In the genomic region with DNA sequence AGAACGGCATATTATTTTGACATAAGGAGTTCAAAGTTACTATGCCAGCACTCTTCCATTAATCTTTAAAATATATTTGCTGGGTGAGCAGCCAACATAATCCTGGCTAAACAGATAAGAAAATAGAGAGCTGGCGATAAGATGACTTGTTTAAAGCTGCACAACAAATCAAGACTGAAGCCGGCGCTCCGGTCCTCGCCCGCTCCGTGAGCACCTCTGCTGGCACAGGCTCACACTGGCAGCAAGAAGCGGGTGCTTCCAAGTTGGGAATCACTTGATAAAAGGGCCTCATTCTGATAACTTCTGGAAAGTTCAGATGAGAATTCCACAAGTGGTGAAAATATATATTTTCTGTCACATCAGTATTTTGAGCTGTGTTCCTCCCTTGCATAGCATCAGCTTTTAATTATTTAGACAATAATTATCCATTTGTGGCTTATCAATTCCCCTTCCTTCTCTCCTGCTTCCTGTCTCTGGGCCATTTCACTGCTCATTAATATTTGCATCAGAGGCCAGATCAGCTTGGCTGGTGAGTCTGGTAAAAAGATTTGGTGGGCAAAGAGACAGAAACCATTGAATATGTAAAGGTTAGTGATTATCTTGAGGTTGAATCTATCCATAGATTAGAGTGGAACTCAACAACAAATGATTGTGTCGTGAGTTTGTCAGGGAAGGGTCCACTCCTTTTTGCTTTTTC, we compare ENCODE assay signal across 17 cellular contexts.
DNase-seq lines count a peak whose midpoint lies in the region; ATAC-seq and TF ChIP-seq lines count a peak whose summit lies in the region.
"Had no signal": no experiment of that assay in that cellular context is flagged by ENCODE, and none has a peak within 500 bp of the region (broad histone marks: within the 10 kb centered on the region; RNA-seq: fewer than 3 reads in every experiment).

No MANE protein-coding gene starts in this region.

- no peaks in the 10 kb centered on the region for H3K9me3 Mint-ChIP-seq in Calu3 (ENCODE audit: low read depth, unreplicated experiment)
- no peaks in the 10 kb centered on the region for H3K9me3 Mint-ChIP-seq in progenitor cell of endocrine pancreas (ENCODE audit: low read depth)

- peak overlapping the region in 1 of 2 experiments; percentile 19; a peak in 2 of 4 replicates for H3K4me3 ChIP-seq in SK-N-SH (ENCODE audit: low read depth in 2 of 2, low read length in 1 of 2)
- H3K4me3 ChIP-seq: GM23248, HAP-1, PC-9 had no signal

- CTCF ChIA-PET in Calu3 (lab: Charles Lee) (no interaction called here), SK-N-SH (lab: Yijun Ruan, JAX) (interaction anchor here (1.3 to 2.8 kb wide), 4 partner anchors 12 to 46 kb away, joined by 3 to 14 read pairs (median 4); no protein-coding TSS in a partner anchor)

- H2AFZ ChIP-seq in SK-N-SH (ENCODE audit: low read depth), result peak overlapping the region; percentile 85
- H2AFZ ChIP-seq: GM23248, PC-9 had no signal

- H3K9me3 ChIP-seq in SK-N-SH, result no peaks in the 10 kb centered on the region
- H3K9me3 ChIP-seq: HAP-1 had no signal

- TF ChIP-seq EP300 in SK-N-SH (IDR thresholded peaks at IDR 0.05; ENCODE audit: borderline replicate concordance in 1 of 2, low read depth in 1 of 2, low read length in 1 of 2), result peak in 1 of 2 experiments; percentile 96; a peak in 2 of 4 replicates

- H3K9ac ChIP-seq in SK-N-SH, result no peak overlapping the region
- H3K9ac ChIP-seq: GM23248, KMS-11 had no signal

- H3K4me1 Mint-ChIP-seq in Calu3 (ENCODE audit: low read depth, unreplicated experiment) (no peaks in the 10 kb centered on the region), progenitor cell of endocrine pancreas (ENCODE audit: low read depth) (peaks cover 11% of the 10 kb centered on the region)

- no peak for TF ChIP-seq CTCF in Calu3 (IDR thresholded peaks at IDR 0.05; ENCODE audit: unreplicated experiment)
- TF ChIP-seq CTCF in SK-N-SH (IDR thresholded peaks at IDR 0.05), result no peak; the same call in 1 of the 2 replicates
- peak; percentile 41 for TF ChIP-seq CTCF in foreskin keratinocyte (conservative IDR thresholded peaks at IDR 0.05)
- TF ChIP-seq CTCF in progenitor cell of endocrine pancreas (IDR thresholded peaks at IDR 0.05; ENCODE audit: unreplicated experiment), result no peak

- H3K27me3 Mint-ChIP-seq in Calu3 (ENCODE audit: unreplicated experiment) (no peaks in the 10 kb centered on the region), progenitor cell of endocrine pancreas (peaks cover 3% of the 10 kb centered on the region)

- ATAC-seq in foreskin keratinocyte (peak; percentile 88), HG02763 (IDR thresholded peaks at IDR 0.05; ENCODE audit: unreplicated experiment) (no peak), GM21737 (IDR thresholded peaks at IDR 0.05; ENCODE audit: unreplicated experiment) (no peak)

- no peaks in the 10 kb centered on the region for H3K36me3 ChIP-seq in SK-N-SH (replicated peaks in 1 of 2; ENCODE audit: control insufficient read depth in 1 of 2, insufficient read depth in 2 of 2, low read length in 1 of 2)
- H3K36me3 ChIP-seq: HAP-1 had no signal

- H3K36me3 Mint-ChIP-seq in Calu3 (ENCODE audit: insufficient read depth, unreplicated experiment), result no peaks in the 10 kb centered on the region
- H3K36me3 Mint-ChIP-seq in progenitor cell of endocrine pancreas (ENCODE audit: insufficient read depth), result no peaks in the 10 kb centered on the region

- intact Hi-C loops in Calu3 (cut with micrococcal nuclease; ENCODE audit: unreplicated experiment), result no loop called here

- WGBS in SK-N-SH (ENCODE audit: low lambda C conversion rate), result 34% methylated on average over 10 of the region's 10 CpGs

- H3K79me2 ChIP-seq in SK-N-SH (ENCODE audit: insufficient read depth), result no peaks in the 10 kb centered on the region

- no peaks in the 10 kb centered on the region for H4K20me1 ChIP-seq in SK-N-SH (ENCODE audit: insufficient read depth)

- H3K27me3 ChIP-seq in SK-N-SH (ENCODE audit: insufficient read depth) (no peaks in the 10 kb centered on the region), foreskin keratinocyte (no peaks in the 10 kb centered on the region)

- peak; percentile 47 for TF ChIP-seq RAD21 in SK-N-SH (IDR thresholded peaks at IDR 0.05; ENCODE audit: low read length)

- H3K4me3 Mint-ChIP-seq in Calu3 (ENCODE audit: low read depth, unreplicated experiment), result no peak overlapping the region
- no peak overlapping the region for H3K4me3 Mint-ChIP-seq in progenitor cell of endocrine pancreas (ENCODE audit: low read depth)

- BruUV-seq in Calu3 (replicated peaks; lab: Mats Ljungman, UMichigan), result no TSS peak

- H3K27ac Mint-ChIP-seq in Calu3 (ENCODE audit: unreplicated experiment) (no peak overlapping the region), progenitor cell of endocrine pancreas (peak overlapping the region; percentile 3)

- no peaks in the 10 kb centered on the region for H3K9me2 ChIP-seq in SK-N-SH

- DNase-seq in Calu3 (peak; percentile 1), SK-N-SH (peak; percentile 46), foreskin keratinocyte (peak in 1 of 2 donors; percentile 20), progenitor cell of endocrine pancreas (ENCODE audit: low spot score, unreplicated experiment) (no peak)
- no peak for DNase-seq in activated naive CD4-positive, alpha-beta T cell (lab: John Stamatoyannopoulos, UW)
- DNase-seq: C1 segment of cervical spinal cord, DMS 273 treated with DMSO at 0.1 percent for 48 hours, GM23248, NCI-H1694 treated with DMSO at 0.1 percent for 48 hours, NCI-H2227 treated with DMSO at 0.1 percent for 48 hours, NCI-H510A treated with DMSO at 0.1 percent for 48 hours, PC-9 had no signal

- H3K4me2 ChIP-seq in SK-N-SH, result peak overlapping the region; percentile 53
- H3K4me2 ChIP-seq: KMS-11, PC-9 had no signal

- no peaks in the 10 kb centered on the region for H3F3A ChIP-seq in SK-N-SH (replicated peaks; ENCODE audit: insufficient read depth)

- H3K27ac ChIP-seq in SK-N-SH (ENCODE audit: low read depth in 2 of 2, low read length in 1 of 2) (peak overlapping the region in 1 of 2 experiments; percentile 89; a peak in 2 of 4 replicates), foreskin keratinocyte (no peak overlapping the region)
- H3K27ac ChIP-seq: GM23248, HL-60, KMS-11, PC-9 had no signal

- POLR2A ChIA-PET in SK-N-SH (lab: Yijun Ruan, JAX), result no interaction called here

- H3K4me1 ChIP-seq in SK-N-SH (ENCODE audit: control insufficient read depth in 1 of 2, insufficient read depth in 2 of 2, low read depth in 1 of 2, low read length in 1 of 2) (peaks cover 0 to 19% of the 10 kb centered on the region in 2 experiments; a peak in 2 of 4 replicates), foreskin keratinocyte (no peaks in the 10 kb centered on the region)
- H3K4me1 ChIP-seq: HAP-1 had no signal

TF ChIP-seq in SK-N-SH, 30 proteins besides CTCF, POLR2A, EP300 and RAD21:
- peak; percentile 30; the same call in 1 of the 2 replicates for TF ChIP-seq MXI1 (IDR thresholded peaks at IDR 0.05; ENCODE audit: low read depth, low read length)
- peak; percentile 77 for TF ChIP-seq RCOR1 (IDR thresholded peaks at IDR 0.05; ENCODE audit: low read length)
- TF ChIP-seq TCF12 (IDR thresholded peaks at IDR 0.05), result peak; percentile 62
- no peak for TF ChIP-seq EZH2phosphoT487 (IDR thresholded peaks at IDR 0.05; ENCODE audit: borderline replicate concordance, low read depth)
- peak; percentile 79 for TF ChIP-seq GATA2 (CRISPR knock-in tag; IDR thresholded peaks at IDR 0.05)
- TF ChIP-seq CHD2 (IDR thresholded peaks at IDR 0.05; ENCODE audit: low read length, partially characterized antibody), result peak; percentile 65
- TF ChIP-seq USF1 (IDR thresholded peaks at IDR 0.05; ENCODE audit: borderline replicate concordance, low read depth), result no peak
- peak; percentile 0; the same call in 1 of the 2 replicates for TF ChIP-seq SMC3 (IDR thresholded peaks at IDR 0.05; ENCODE audit: low read depth, low read length)
- TF ChIP-seq NFIC (IDR thresholded peaks at IDR 0.05; ENCODE audit: borderline replicate concordance), result no peak

Comparison
In these comparisons a context has a peak if more than half of its experiments do, and no peak if none do; other contexts are left out.
1. DNase-seq: peak in Calu3 (single experiment) and SK-N-SH (single experiment); none in progenitor cell of endocrine pancreas (single experiment) and activated naive CD4-positive, alpha-beta T cell (0 of 4).